17 cellular contexts compared by ENCODE assay signal in the genomic region with DNA sequence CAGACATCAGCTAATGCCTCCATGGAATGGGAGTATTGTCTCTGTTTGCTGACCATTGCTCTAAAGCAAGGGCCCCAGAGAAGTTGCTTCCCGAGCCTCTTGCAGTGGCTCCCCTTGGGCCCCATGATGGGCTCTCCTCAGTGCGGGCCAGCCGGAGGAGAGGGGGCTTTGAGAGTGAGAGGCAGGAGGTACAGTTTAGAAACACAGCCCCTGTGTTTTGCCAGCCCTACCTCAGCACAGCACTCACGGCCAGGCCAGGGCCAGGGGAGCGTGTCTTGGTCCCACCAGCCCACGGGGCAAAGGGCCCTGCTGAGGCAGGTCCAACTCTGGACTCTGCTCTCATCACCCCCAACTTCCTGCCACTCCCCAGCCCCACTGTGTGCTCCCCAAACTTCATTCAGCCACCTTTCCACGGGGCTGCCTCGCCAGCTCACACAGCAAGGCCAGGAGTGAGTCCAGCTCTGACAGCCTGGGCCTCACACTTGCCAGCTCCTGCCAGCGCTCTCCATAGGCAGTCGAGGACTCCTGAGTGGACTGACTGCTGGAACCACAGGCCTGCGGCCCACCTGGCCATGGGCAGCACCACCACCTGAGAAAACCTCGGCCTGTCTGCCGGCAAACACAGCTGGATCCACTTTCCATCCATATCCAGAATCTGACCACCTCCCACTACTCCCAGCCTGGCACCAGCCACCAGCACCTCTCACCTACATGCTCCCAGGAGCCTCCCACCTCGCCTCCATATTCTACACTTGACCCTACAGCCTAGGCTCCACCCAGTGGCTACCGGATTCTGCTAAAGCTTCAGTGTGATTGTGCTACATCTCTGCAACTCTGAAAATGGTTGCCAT.
"Had no signal": no experiment of that assay in that cellular context is flagged by ENCODE, and none has a peak within 500 bp of the region (broad histone marks: within the 10 kb centered on the region; RNA-seq: fewer than 3 reads in every experiment).

No MANE protein-coding gene starts in this region.

- H3K4me1 Mint-ChIP-seq: stimulated activated effector memory CD8-positive, alpha-beta T cell treated with anti-CD3 and anti-CD28 coated beads, Interleukin-12 subunit alpha, Interleukin-12 subunit beta, amount 100 ng/mL, for 72 hours; stimulated activated naive CD8-positive, alpha-beta T cell treated with anti-CD3 and anti-CD28 coated beads, Interleukin-15, amount 100 ng/mL, for 72 hours had no signal

- DNase-seq: cortex of kidney; effector memory CD4-positive, alpha-beta T cell; naive thymus-derived CD4-positive, alpha-beta T cell; nephron progenitor cell; ovary; stimulated activated CD4-positive, alpha-beta T cell treated with anti-CD3 and anti-CD28 coated beads, Interleukin-4, amount 100 ng/mL, for 1 hour; stimulated activated CD8-positive, alpha-beta memory T cell treated with anti-CD3 and anti-CD28 coated beads, Interleukin-4, amount 100 ng/mL, for 48 hours; stimulated activated naive CD8-positive, alpha-beta T cell treated with anti-CD3 and anti-CD28 coated beads, Interleukin-15, amount 100 ng/mL, for 72 hours; testis had no signal

- H3K27ac Mint-ChIP-seq: nephron progenitor cell; progenitor cell of endocrine pancreas; stimulated activated effector memory CD8-positive, alpha-beta T cell treated with anti-CD3 and anti-CD28 coated beads, Interleukin-12 subunit alpha, Interleukin-12 subunit beta, amount 100 ng/mL, for 72 hours had no signal

- H3K4me1 ChIP-seq: heart left ventricle, testis had no signal

- ATAC-seq: naive thymus-derived CD4-positive, alpha-beta T cell; stimulated activated effector memory CD8-positive, alpha-beta T cell treated with anti-CD3 and anti-CD28 coated beads, Interleukin-12 subunit alpha, Interleukin-12 subunit beta, amount 100 ng/mL, for 72 hours; stimulated activated naive CD8-positive, alpha-beta T cell treated with anti-CD3 and anti-CD28 coated beads, Interleukin-15, amount 100 ng/mL, for 72 hours had no signal

- H3K27me3 Mint-ChIP-seq: stimulated activated naive CD8-positive, alpha-beta T cell treated with anti-CD3 and anti-CD28 coated beads, Interleukin-15, amount 100 ng/mL, for 72 hours had no signal

- H3K9me3 ChIP-seq: testis had no signal

- FAIRE-seq: endometrium, frontal cortex had no signal

- H3K36me3 Mint-ChIP-seq: stimulated activated effector memory CD8-positive, alpha-beta T cell treated with anti-CD3 and anti-CD28 coated beads, Interleukin-12 subunit alpha, Interleukin-12 subunit beta, amount 100 ng/mL, for 72 hours had no signal

- H3K4me3 Mint-ChIP-seq: naive thymus-derived CD4-positive, alpha-beta T cell; nephron progenitor cell; stimulated activated effector memory CD8-positive, alpha-beta T cell treated with anti-CD3 and anti-CD28 coated beads, Interleukin-12 subunit alpha, Interleukin-12 subunit beta, amount 100 ng/mL, for 72 hours; stimulated activated naive CD8-positive, alpha-beta T cell treated with anti-CD3 and anti-CD28 coated beads, Interleukin-15, amount 100 ng/mL, for 72 hours had no signal

- H3K36me3 ChIP-seq: heart left ventricle, ovary, tibial nerve had no signal

- H3K27ac ChIP-seq: dorsolateral prefrontal cortex, heart left ventricle, ovary, testis, tibial nerve had no signal

- H3K27me3 ChIP-seq: ovary, testis, tibial nerve had no signal

- H3K4me3 ChIP-seq: dorsolateral prefrontal cortex, heart left ventricle, ovary, smooth muscle cell, testis, tibial nerve had no signal

- H3K4me2 ChIP-seq: smooth muscle cell had no signal
